22 cellular contexts compared by ENCODE assay signal in genomic region chr4:80225628-80226027, GRCh38. TPM values are rescaled to one million over a fixed set of nuclear protein-coding genes. Genes with fewer than 3 reads are reported as not detected.
"Had no signal": no experiment of that assay in that cellular context is flagged by ENCODE, and none has a peak within 500 bp of the region (broad histone marks: within the 10 kb centered on the region; RNA-seq: fewer than 3 reads in every experiment).

No MANE protein-coding gene starts in this region.

- H3K36me3 Mint-ChIP-seq: activated naive CD8-positive, alpha-beta T cell treated with anti-CD3 and anti-CD28 coated beads, Interleukin-2, amount 10 ng/mL, durations not matched to agents 7 days and 5 days; stimulated activated naive B cell treated with anti-CD40 and anti-IgM and Interleukin-4, amounts not matched to agents 10 μg/mL and 1 μg/mL and 100 μg/mL, for 72 hours had no signal

- H3K4me3 Mint-ChIP-seq: activated CD4-positive, alpha-beta T cell treated with anti-CD3 and anti-CD28 coated beads, Interleukin-2, amount 10 ng/mL, durations not matched to agents 7 days and 5 days; activated CD8-positive, alpha-beta T cell treated with anti-CD3 and anti-CD28 coated beads, Interleukin-2, amount 10 ng/mL, durations not matched to agents 7 days and 5 days; activated naive CD8-positive, alpha-beta T cell treated with anti-CD3 and anti-CD28 coated beads, Interleukin-2, amount 10 ng/mL, durations not matched to agents 7 days and 5 days; activated T-cell treated with anti-CD3 and anti-CD28 coated beads, Interleukin-2, amount 50 U/mL, for 24 hours; nephron progenitor cell; stimulated activated naive B cell treated with anti-CD40 and anti-IgM and Interleukin-4, amounts not matched to agents 10 μg/mL and 1 μg/mL and 100 μg/mL, for 72 hours; T-helper 2 cell treated with Interferon-gamma antibody and Interleukin-4, amounts not matched to agents 5 μg/mL and 100 μg/mL, for 36 hours had no signal

- H3K27ac Mint-ChIP-seq: activated CD4-positive, alpha-beta T cell treated with anti-CD3 and anti-CD28 coated beads, Interleukin-2, amount 10 ng/mL, durations not matched to agents 7 days and 5 days; activated CD8-positive, alpha-beta T cell treated with anti-CD3 and anti-CD28 coated beads, Interleukin-2, amount 10 ng/mL, durations not matched to agents 7 days and 5 days; activated naive CD8-positive, alpha-beta T cell treated with anti-CD3 and anti-CD28 coated beads, Interleukin-2, amount 10 ng/mL, durations not matched to agents 7 days and 5 days; activated T-cell treated with anti-CD3 and anti-CD28 coated beads, Interleukin-2, amount 50 U/mL, for 24 hours; activated T-helper 2 cell treated with anti-CD3 and anti-CD28 coated beads, Interferon-gamma antibody, Interleukin-2, Interleukin-4, amounts not matched to agents 10 μg/mL and 5 μg/mL and 100 μg/mL, durations not matched to agents 14 hours and 24 hours and 36 hours; nephron progenitor cell; stimulated activated naive B cell treated with anti-CD40 and anti-IgM and Interleukin-4, amounts not matched to agents 10 μg/mL and 1 μg/mL and 100 μg/mL, for 72 hours; T-helper 2 cell treated with Interferon-gamma antibody and Interleukin-4, amounts not matched to agents 5 μg/mL and 100 μg/mL, for 36 hours had no signal

- H3K4me1 ChIP-seq: left ventricle myocardium inferior, thyroid gland had no signal

- H3K27ac ChIP-seq: brain microvascular endothelial cell, left ventricle myocardium inferior, thyroid gland had no signal

- H3K4me3 ChIP-seq: left ventricle myocardium inferior, thyroid gland had no signal

- FAIRE-seq: endometrium, kidney had no signal

- H3K9me3 ChIP-seq: left ventricle myocardium inferior, thyroid gland had no signal

- H3K27me3 ChIP-seq: brain microvascular endothelial cell had no signal

- H3K36me3 ChIP-seq: brain microvascular endothelial cell, left ventricle myocardium inferior, thyroid gland had no signal

- H3K4me1 Mint-ChIP-seq: activated CD4-positive, alpha-beta T cell treated with anti-CD3 and anti-CD28 coated beads, Interleukin-2, amount 10 ng/mL, durations not matched to agents 7 days and 5 days; activated naive CD8-positive, alpha-beta T cell treated with anti-CD3 and anti-CD28 coated beads, Interleukin-2, amount 10 ng/mL, durations not matched to agents 7 days and 5 days; nephron progenitor cell had no signal

- ATAC-seq: activated CD8-positive, alpha-beta T cell treated with anti-CD3 and anti-CD28 coated beads, Interleukin-2, amount 10 ng/mL, durations not matched to agents 7 days and 5 days; esophagus mucosa; stimulated activated naive B cell treated with anti-CD40 and anti-IgM and Interleukin-4, amounts not matched to agents 10 μg/mL and 1 μg/mL and 100 μg/mL, for 72 hours had no signal

- H3K9me3 Mint-ChIP-seq: activated CD4-positive, alpha-beta T cell treated with anti-CD3 and anti-CD28 coated beads, Interleukin-2, amount 10 ng/mL, durations not matched to agents 7 days and 5 days; activated naive CD8-positive, alpha-beta T cell treated with anti-CD3 and anti-CD28 coated beads, Interleukin-2, amount 10 ng/mL, durations not matched to agents 7 days and 5 days; activated T-cell treated with anti-CD3 and anti-CD28 coated beads, Interleukin-2, amount 50 U/mL, for 24 hours; activated T-helper 2 cell treated with anti-CD3 and anti-CD28 coated beads, Interferon-gamma antibody, Interleukin-2, Interleukin-4, amounts not matched to agents 10 μg/mL and 5 μg/mL and 100 μg/mL, durations not matched to agents 14 hours and 24 hours and 36 hours; nephron progenitor cell; stimulated activated naive B cell treated with anti-CD40 and anti-IgM and Interleukin-4, amounts not matched to agents 10 μg/mL and 1 μg/mL and 100 μg/mL, for 72 hours; T-helper 2 cell treated with Interferon-gamma antibody and Interleukin-4, amounts not matched to agents 5 μg/mL and 100 μg/mL, for 36 hours had no signal

- DNase-seq: activated CD4-positive, alpha-beta T cell treated with anti-CD3 and anti-CD28 coated beads, Interleukin-2, amount 10 ng/mL, durations not matched to agents 7 days and 5 days; activated CD4-positive, CD25-positive, alpha-beta regulatory T cell; activated CD8-positive, alpha-beta T cell treated with anti-CD3 and anti-CD28 coated beads, Interleukin-2, amount 10 ng/mL, durations not matched to agents 7 days and 5 days; activated naive CD4-positive, alpha-beta T cell treated with Interleukin-2 at 50 U/mL for 16 hours; activated naive CD8-positive, alpha-beta T cell treated with anti-CD3 and anti-CD28 coated beads, Interleukin-2, amount 10 ng/mL, durations not matched to agents 7 days and 5 days; activated T-cell treated with anti-CD3 and anti-CD28 coated beads, Interleukin-2, amount 50 U/mL, for 24 hours; anterior cingulate cortex; brain microvascular endothelial cell; cortex of kidney; foreskin melanocyte; glutamatergic neuron; kidney; left ventricle myocardium inferior; nephron progenitor cell; nucleus accumbens; stimulated activated naive B cell treated with anti-CD40 and anti-IgM and Interleukin-4, amounts not matched to agents 10 μg/mL and 1 μg/mL and 100 μg/mL, for 72 hours; thyroid gland had no signal

RNA-seq across cellular contexts. Expression of gene FGF5, which starts 40.8 kb away (rescaled TPM):
- total RNA-seq: activated CD4-positive, alpha-beta T cell treated with anti-CD3 and anti-CD28 coated beads, Interleukin-2, amount 10 ng/mL, durations not matched to agents 7 days and 5 days; activated CD8-positive, alpha-beta T cell treated with anti-CD3 and anti-CD28 coated beads, Interleukin-2, amount 10 ng/mL, durations not matched to agents 7 days and 5 days; activated naive CD8-positive, alpha-beta T cell treated with anti-CD3 and anti-CD28 coated beads, Interleukin-2, amount 10 ng/mL, durations not matched to agents 7 days and 5 days; esophagus mucosa; thyroid gland had no signal
- polyA plus RNA-seq: urinary bladder had no signal
